ENCODE assay signal across 1 cellular context in the genomic region with DNA sequence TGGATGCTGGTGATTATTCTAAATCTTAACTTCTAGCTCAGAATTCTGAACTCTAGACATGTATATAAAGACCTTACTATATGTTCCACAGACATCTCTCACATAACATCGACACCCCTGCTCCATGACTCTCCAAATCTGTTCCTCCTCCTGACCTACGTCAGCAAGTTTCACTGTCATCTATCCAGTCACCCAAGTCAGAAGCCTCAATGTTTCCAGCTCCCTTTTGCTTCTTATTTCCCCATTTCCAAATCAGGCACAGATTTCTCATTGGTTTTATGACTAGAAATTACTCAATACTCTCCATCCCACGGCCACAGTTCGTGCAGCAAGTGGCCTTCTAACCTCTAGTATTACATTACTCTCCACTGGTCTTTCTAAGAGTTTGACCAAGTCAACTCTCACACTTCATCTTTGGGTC.
TF ChIP-seq lines count a peak whose summit lies in the region.

No MANE protein-coding gene starts in this region.

TF ChIP-seq in GM12878, 131 proteins besides CTCF, POLR2A, EP300 and RAD21 (continued from another document and continues in another):
- 0 out of 2 replicates have a peak, but pooled peaks have one; percentile 8 for TF ChIP-seq ZBTB33 (IDR thresholded peaks at IDR 0.05)
- peak; percentile 8; the same call in 1 of the 2 replicates for TF ChIP-seq SPI1 (IDR thresholded peaks at IDR 0.05; ENCODE audit: borderline replicate concordance, insufficient read depth, low read depth, low read length)
- TF ChIP-seq EZH2 (IDR thresholded peaks at IDR 0.05; ENCODE audit: borderline replicate concordance, control insufficient read depth, low read depth, low read length): no peak
- no peak for TF ChIP-seq KAT2A (conservative IDR thresholded peaks at IDR 0.05; ENCODE audit: control insufficient read depth, low read depth, low read length)
- peak; percentile 48; the same call in 1 of the 3 replicates for TF ChIP-seq POU2F2 (IDR thresholded peaks at IDR 0.05; ENCODE audit: borderline replicate concordance, low read depth, low read length)
- peak; percentile 69 for TF ChIP-seq TCF12 (IDR thresholded peaks at IDR 0.05; ENCODE audit: low read depth, low read length)
- no peak for TF ChIP-seq RCOR1 (conservative IDR thresholded peaks at IDR 0.05; ENCODE audit: low read depth, low read length)
- 0 out of 2 replicates have a peak, but pooled peaks have one; percentile 58 for TF ChIP-seq MTA3 (IDR thresholded peaks at IDR 0.05; ENCODE audit: borderline replicate concordance, low read length)
- TF ChIP-seq CREB1 (IDR thresholded peaks at IDR 0.05; ENCODE audit: low read depth): peak; percentile 34; the same call in 1 of the 2 replicates
- 0 out of 2 replicates have a peak, but pooled peaks have one; percentile 49 for TF ChIP-seq CBX5 (IDR thresholded peaks at IDR 0.05; ENCODE audit: low read depth)
- 0 out of 2 replicates have a peak, but pooled peaks have one; percentile 39 for TF ChIP-seq PML (IDR thresholded peaks at IDR 0.05; ENCODE audit: low read length)
- TF ChIP-seq CREM (IDR thresholded peaks at IDR 0.05; ENCODE audit: low read depth): peak; percentile 70
- TF ChIP-seq, protein P1, sequence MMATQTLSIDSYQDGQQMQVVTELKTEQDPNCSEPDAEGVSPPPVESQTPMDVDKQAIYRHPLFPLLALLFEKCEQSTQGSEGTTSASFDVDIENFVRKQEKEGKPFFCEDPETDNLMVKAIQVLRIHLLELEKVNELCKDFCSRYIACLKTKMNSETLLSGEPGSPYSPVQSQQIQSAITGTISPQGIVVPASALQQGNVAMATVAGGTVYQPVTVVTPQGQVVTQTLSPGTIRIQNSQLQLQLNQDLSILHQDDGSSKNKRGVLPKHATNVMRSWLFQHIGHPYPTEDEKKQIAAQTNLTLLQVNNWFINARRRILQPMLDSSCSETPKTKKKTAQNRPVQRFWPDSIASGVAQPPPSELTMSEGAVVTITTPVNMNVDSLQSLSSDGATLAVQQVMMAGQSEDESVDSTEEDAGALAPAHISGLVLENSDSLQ (IDR thresholded peaks at IDR 0.05): peak; percentile 23; the same call in 1 of the 2 replicates
- TF ChIP-seq PAX5 (IDR thresholded peaks at IDR 0.05; ENCODE audit: borderline replicate concordance, low read depth, low read length): peak; percentile 76; the same call in 1 of the 2 replicates
- peak; percentile 94 for TF ChIP-seq EED (IDR thresholded peaks at IDR 0.05; ENCODE audit: low read depth)
- no peak for TF ChIP-seq IRF3 (IDR thresholded peaks at IDR 0.05)
- TF ChIP-seq LARP7 (IDR thresholded peaks at IDR 0.05): no peak
- no peak; a peak in 1 of 4 replicates for TF ChIP-seq ETV6 (conservative IDR thresholded peaks at IDR 0.05 in 1 of 2, IDR thresholded peaks at IDR 0.05 in 1 of 2; ENCODE audit: borderline replicate concordance in 1 of 2, low read depth in 1 of 2)
- peak; percentile 13; the same call in 1 of the 2 replicates for TF ChIP-seq YY1 (IDR thresholded peaks at IDR 0.05; ENCODE audit: low read depth, low read length)
- 0 out of 2 replicates have a peak, but pooled peaks have one; percentile 24 for TF ChIP-seq TAF1 (IDR thresholded peaks at IDR 0.05; ENCODE audit: borderline replicate concordance, low read depth, low read length)
- peak; percentile 88 to 92 for TF ChIP-seq IKZF2 (IDR thresholded peaks at IDR 0.05)
- TF ChIP-seq NFIC (IDR thresholded peaks at IDR 0.05; ENCODE audit: low read depth, low read length): peak; percentile 88
- peak; percentile 36; the same call in 1 of the 2 replicates for TF ChIP-seq MYB (IDR thresholded peaks at IDR 0.05; ENCODE audit: borderline replicate concordance, low read depth, low read length)
- TF ChIP-seq, protein P2, sequence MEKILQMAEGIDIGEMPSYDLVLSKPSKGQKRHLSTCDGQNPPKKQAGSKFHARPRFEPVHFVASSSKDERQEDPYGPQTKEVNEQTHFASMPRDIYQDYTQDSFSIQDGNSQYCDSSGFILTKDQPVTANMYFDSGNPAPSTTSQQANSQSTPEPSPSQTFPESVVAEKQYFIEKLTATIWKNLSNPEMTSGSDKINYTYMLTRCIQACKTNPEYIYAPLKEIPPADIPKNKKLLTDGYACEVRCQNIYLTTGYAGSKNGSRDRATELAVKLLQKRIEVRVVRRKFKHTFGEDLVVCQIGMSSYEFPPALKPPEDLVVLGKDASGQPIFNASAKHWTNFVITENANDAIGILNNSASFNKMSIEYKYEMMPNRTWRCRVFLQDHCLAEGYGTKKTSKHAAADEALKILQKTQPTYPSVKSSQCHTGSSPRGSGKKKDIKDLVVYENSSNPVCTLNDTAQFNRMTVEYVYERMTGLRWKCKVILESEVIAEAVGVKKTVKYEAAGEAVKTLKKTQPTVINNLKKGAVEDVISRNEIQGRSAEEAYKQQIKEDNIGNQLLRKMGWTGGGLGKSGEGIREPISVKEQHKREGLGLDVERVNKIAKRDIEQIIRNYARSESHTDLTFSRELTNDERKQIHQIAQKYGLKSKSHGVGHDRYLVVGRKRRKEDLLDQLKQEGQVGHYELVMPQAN (conservative IDR thresholded peaks at IDR 0.05): no peak
- peak; percentile 90 for TF ChIP-seq BCL11A (IDR thresholded peaks at IDR 0.05; ENCODE audit: low read depth, low read length)
- peak; percentile 81; the same call in 1 of the 2 replicates for TF ChIP-seq MTA2 (IDR thresholded peaks at IDR 0.05; ENCODE audit: low read depth)
- peak; percentile 53 for TF ChIP-seq SP1 (IDR thresholded peaks at IDR 0.05; ENCODE audit: low read depth, low read length)
- TF ChIP-seq NBN (IDR thresholded peaks at IDR 0.05): peak; percentile 71
- no peak for TF ChIP-seq CHD2 (IDR thresholded peaks at IDR 0.05; ENCODE audit: borderline replicate concordance, low read depth, low read length)
- TF ChIP-seq RUNX3 (IDR thresholded peaks at IDR 0.05; ENCODE audit: low read length): peak; percentile 86
- TF ChIP-seq, protein P3, sequence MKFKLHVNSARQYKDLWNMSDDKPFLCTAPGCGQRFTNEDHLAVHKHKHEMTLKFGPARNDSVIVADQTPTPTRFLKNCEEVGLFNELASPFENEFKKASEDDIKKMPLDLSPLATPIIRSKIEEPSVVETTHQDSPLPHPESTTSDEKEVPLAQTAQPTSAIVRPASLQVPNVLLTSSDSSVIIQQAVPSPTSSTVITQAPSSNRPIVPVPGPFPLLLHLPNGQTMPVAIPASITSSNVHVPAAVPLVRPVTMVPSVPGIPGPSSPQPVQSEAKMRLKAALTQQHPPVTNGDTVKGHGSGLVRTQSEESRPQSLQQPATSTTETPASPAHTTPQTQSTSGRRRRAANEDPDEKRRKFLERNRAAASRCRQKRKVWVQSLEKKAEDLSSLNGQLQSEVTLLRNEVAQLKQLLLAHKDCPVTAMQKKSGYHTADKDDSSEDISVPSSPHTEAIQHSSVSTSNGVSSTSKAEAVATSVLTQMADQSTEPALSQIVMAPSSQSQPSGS (IDR thresholded peaks at IDR 0.05; ENCODE audit: low read length): peak; percentile 76
- TF ChIP-seq IRF4 (IDR thresholded peaks at IDR 0.05; ENCODE audit: low read depth, low read length): peak; percentile 82; the same call in 1 of the 2 replicates
- TF ChIP-seq CHD1 (IDR thresholded peaks at IDR 0.05; ENCODE audit: low read depth, low read length): no peak
- TF ChIP-seq FOXM1 (IDR thresholded peaks at IDR 0.05; ENCODE audit: low read depth, low read length): peak; percentile 92
- peak; percentile 49 for TF ChIP-seq MEF2B (IDR thresholded peaks at IDR 0.05; ENCODE audit: partially characterized antibody, poor library complexity, severe bottlenecking)
- peak; percentile 59 for TF ChIP-seq RELB (IDR thresholded peaks at IDR 0.05; ENCODE audit: low read depth)
- TF ChIP-seq IKZF1 (conservative IDR thresholded peaks at IDR 0.05): peak; percentile 82
- TF ChIP-seq POLR2AphosphoS5 (IDR thresholded peaks at IDR 0.05; ENCODE audit: low read length): peak; percentile 74
- peak; percentile 66 for TF ChIP-seq ATF7 (IDR thresholded peaks at IDR 0.05; ENCODE audit: low read depth)
- peak; percentile 61 for TF ChIP-seq KLF5 (IDR thresholded peaks at IDR 0.05; ENCODE audit: partially characterized antibody)
- peak; percentile 73 for TF ChIP-seq JUNB (IDR thresholded peaks at IDR 0.05)
- TF ChIP-seq MEF2A (IDR thresholded peaks at IDR 0.05; ENCODE audit: insufficient read depth, low read depth, low read length): peak; percentile 80; the same call in 1 of the 2 replicates
- peak in 1 of 2 experiments; percentile 64; a peak in 1 of 4 replicates for TF ChIP-seq SRF (IDR thresholded peaks at IDR 0.05; ENCODE audit: low read depth in 2 of 2, low read length in 2 of 2)
- no peak for TF ChIP-seq BCLAF1 (IDR thresholded peaks at IDR 0.05)
- no peak for TF ChIP-seq RELA (IDR thresholded peaks at IDR 0.05; ENCODE audit: borderline replicate concordance, partially characterized antibody)
- TF ChIP-seq, protein P4, sequence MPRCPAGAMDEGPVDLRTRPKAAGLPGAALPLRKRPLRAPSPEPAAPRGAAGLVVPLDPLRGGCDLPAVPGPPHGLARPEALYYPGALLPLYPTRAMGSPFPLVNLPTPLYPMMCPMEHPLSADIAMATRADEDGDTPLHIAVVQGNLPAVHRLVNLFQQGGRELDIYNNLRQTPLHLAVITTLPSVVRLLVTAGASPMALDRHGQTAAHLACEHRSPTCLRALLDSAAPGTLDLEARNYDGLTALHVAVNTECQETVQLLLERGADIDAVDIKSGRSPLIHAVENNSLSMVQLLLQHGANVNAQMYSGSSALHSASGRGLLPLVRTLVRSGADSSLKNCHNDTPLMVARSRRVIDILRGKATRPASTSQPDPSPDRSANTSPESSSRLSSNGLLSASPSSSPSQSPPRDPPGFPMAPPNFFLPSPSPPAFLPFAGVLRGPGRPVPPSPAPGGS (IDR thresholded peaks at IDR 0.05; ENCODE audit: borderline replicate concordance, insufficient read depth, low read depth, low read length, poor library complexity, severe bottlenecking): peak; percentile 33
